ENCODE assay signal across 8 cellular contexts in genomic region chr3:146542968-146543367, GRCh38. TPM values are rescaled to one million over a fixed set of nuclear protein-coding genes. Genes with fewer than 3 reads are reported as not detected.
DNase-seq lines count a peak whose midpoint lies in the region; ATAC-seq, FAIRE-seq and TF ChIP-seq lines count a peak whose summit lies in the region.

No MANE protein-coding gene starts in this region.

- no peaks in the 10 kb centered on the region for H3K27me3 ChIP-seq in DND-41 (ENCODE audit: insufficient read depth, low read length, poor library complexity)
- H3K27me3 ChIP-seq in NT2/D1 (ENCODE audit: insufficient read depth, insufficient read length) = no peaks in the 10 kb centered on the region
- no peaks in the 10 kb centered on the region for H3K27me3 ChIP-seq in H1 (replicated peaks in 1 of 4; ENCODE audit: control insufficient read depth in 3 of 4, extremely low read depth in 1 of 4, insufficient read depth in 3 of 4, low read length in 3 of 4)
- no peaks in the 10 kb centered on the region for H3K27me3 ChIP-seq in pancreas

- H2BK12ac ChIP-seq in H1 (ENCODE audit: low read depth, low read length) = no peak overlapping the region

- 65% methylated on average over 2 of the region's 2 CpGs; no CpG with 5 or more reads in 1 of the 2 experiments for WGBS in H1 (ENCODE audit: extremely low coverage in 1 of 2, insufficient coverage in 1 of 2, insufficient read length in 1 of 2, insufficient replicate concordance in 2 of 2, low coverage in 1 of 2, low lambda C conversion rate in 2 of 2, missing lambda C conversion rate in 1 of 2), 2 experiments
- 33 to 43% methylated on average over 2 of the region's 2 CpGs for WGBS in pancreas, 2 donors

- H3K36me3 ChIP-seq in DND-41 (ENCODE audit: insufficient read depth, low read length) = peaks cover 18% of the 10 kb centered on the region
- peaks cover 3% of the 10 kb centered on the region for H3K36me3 ChIP-seq in NT2/D1 (ENCODE audit: insufficient read depth, insufficient read length, low read length)
- peaks cover 0 to 9% (median 6%) of the 10 kb centered on the region in 4 experiments; a peak in 5 of 8 replicates for H3K36me3 ChIP-seq in H1 (ENCODE audit: control insufficient read depth in 2 of 4, insufficient read depth in 4 of 4, low read length in 3 of 4)
- H3K36me3 ChIP-seq in pancreas = no peaks in the 10 kb centered on the region

- no peak overlapping the region for H4K5ac ChIP-seq in H1 (ENCODE audit: insufficient read length, low read depth, low read length)

- H3K9ac ChIP-seq in DND-41 (ENCODE audit: low read depth, low read length) = peak overlapping the region; percentile 94
- peak overlapping the region; percentile 84 for H3K9ac ChIP-seq in NT2/D1 (ENCODE audit: insufficient read length, low read depth)
- H3K9ac ChIP-seq in H1 (replicated peaks in 1 of 4; ENCODE audit: extremely low read depth in 1 of 4, low read depth in 3 of 4, low read length in 3 of 4) = no peak overlapping the region

- no peak overlapping the region for H2BK5ac ChIP-seq in H1 (ENCODE audit: low read depth, low read length)

- no peak overlapping the region for H2BK20ac ChIP-seq in H1 (ENCODE audit: low read length)

- CTCF ChIA-PET in H1 (lab: Charles Lee; ENCODE audit: partially characterized antibody) = interaction anchor here (0.7 to 2.4 kb wide), 10 partner anchors 10 to 478 kb away, joined by 3 to 6 read pairs (median 4); no protein-coding TSS in a partner anchor

- intact Hi-C loops in pancreas (cut with DNase I) = no loop called here

- no peak for TF ChIP-seq RAD21 in H1 (IDR thresholded peaks at IDR 0.05 in 1 of 2, conservative IDR thresholded peaks at IDR 0.05 in 1 of 2; ENCODE audit: low read depth in 2 of 2, low read length in 2 of 2)

- TF ChIP-seq EP300 in H1 (IDR thresholded peaks at IDR 0.05; ENCODE audit: borderline replicate concordance in 1 of 2, low read depth in 2 of 2, low read length in 2 of 2) = no peak

- peaks cover 41% of the 10 kb centered on the region for H3K4me1 ChIP-seq in DND-41 (ENCODE audit: insufficient read depth, low read length)
- no peaks in the 10 kb centered on the region for H3K4me1 ChIP-seq in NT2/D1 (ENCODE audit: insufficient read depth, insufficient read length)
- peaks cover 0 to 5% (median 3%) of the 10 kb centered on the region in 4 experiments; a peak in 2 of 7 replicates for H3K4me1 ChIP-seq in H1 (replicated peaks in 1 of 4; ENCODE audit: control insufficient read depth in 3 of 4, insufficient read depth in 4 of 4, low read length in 3 of 4)
- peaks cover 0 to 32% (median 23%) of the 10 kb centered on the region in 3 donors for H3K4me1 ChIP-seq in pancreas

- no peak for TF ChIP-seq CTCF in DND-41 (IDR thresholded peaks at IDR 0.05; ENCODE audit: borderline replicate concordance, extremely low read depth, low read length, poor library complexity, severe bottlenecking)
- no peak for TF ChIP-seq CTCF in H1 (IDR thresholded peaks at IDR 0.05; ENCODE audit: control extremely low read depth in 1 of 3, insufficient read depth in 1 of 3, low read depth in 1 of 3, low read length in 3 of 3)
- no peak for TF ChIP-seq CTCF in pancreas (IDR thresholded peaks at IDR 0.05)

- peak overlapping the region; percentile 75 for H3K4me2 ChIP-seq in DND-41 (ENCODE audit: insufficient read depth, low read length)
- peak overlapping the region; percentile 68 to 76 for H3K4me2 ChIP-seq in H1 (ENCODE audit: insufficient read depth in 1 of 2, low read depth in 2 of 2, low read length in 2 of 2)

- no peak overlapping the region for H3K14ac ChIP-seq in H1 (ENCODE audit: insufficient read length)

- H2AK5ac ChIP-seq in H1 (ENCODE audit: low read depth, low read length) = no peak overlapping the region

- H2BK15ac ChIP-seq in H1 (ENCODE audit: low read length) = no peak overlapping the region

- POLR2A ChIA-PET in H1 (lab: Charles Lee; ENCODE audit: partially characterized antibody) = interaction anchor here (1.0 to 2.0 kb wide), 4 partner anchors 8 to 25 kb away, joined by 3 to 6 read pairs (median 4); no protein-coding TSS in a partner anchor

- H4K8ac ChIP-seq in H1 (ENCODE audit: extremely low read depth, insufficient read depth, low read length) = no peak overlapping the region

- H4K20me1 ChIP-seq in DND-41 (ENCODE audit: insufficient read depth, low read length) = peaks cover 26% of the 10 kb centered on the region
- H4K20me1 ChIP-seq in H1 (replicated peaks in 1 of 2; ENCODE audit: control insufficient read depth in 1 of 2, insufficient read depth in 2 of 2, low read length in 2 of 2) = peaks cover 0 to 5% of the 10 kb centered on the region in 2 experiments

- no peaks in the 10 kb centered on the region for H3K9me3 ChIP-seq in DND-41 (ENCODE audit: insufficient read depth, low read length, severe bottlenecking)
- no peaks in the 10 kb centered on the region for H3K9me3 ChIP-seq in NT2/D1 (ENCODE audit: insufficient read depth, low read length)
- peaks cover 7 to 9% of the 10 kb centered on the region in 2 experiments for H3K9me3 ChIP-seq in H1 (ENCODE audit: insufficient read depth in 2 of 2, low read depth in 1 of 2, low read length in 1 of 2)
- H3K9me3 ChIP-seq in pancreas = no peaks in the 10 kb centered on the region

- H3K23me2 ChIP-seq in H1 (ENCODE audit: low read depth, low read length) = no peaks in the 10 kb centered on the region; the same call in 1 of the 2 replicates

- H2BK120ac ChIP-seq in H1 (replicated peaks; ENCODE audit: low read depth, low read length) = no peak overlapping the region

- peak overlapping the region; percentile 76 for H3K4ac ChIP-seq in H1 (replicated peaks; ENCODE audit: insufficient read length, low read depth, low read length)

- H2AFZ ChIP-seq in DND-41 (ENCODE audit: low read depth, low read length) (no peak overlapping the region), H1 (ENCODE audit: low read length) (no peak overlapping the region)

- peaks cover 65% of the 10 kb centered on the region for H3K79me2 ChIP-seq in DND-41 (ENCODE audit: insufficient read depth, low read length)
- peaks cover 0 to 48% of the 10 kb centered on the region in 2 experiments; a peak in 2 of 4 replicates for H3K79me2 ChIP-seq in H1 (ENCODE audit: control insufficient read depth in 1 of 2, insufficient read depth in 2 of 2, low read length in 2 of 2)

- no peak overlapping the region for H3K56ac ChIP-seq in H1 (replicated peaks; ENCODE audit: insufficient read length, low read depth, low read length)

- H3K27ac ChIP-seq in DND-41 (ENCODE audit: low read length) (peak overlapping the region; percentile 84), H1 (ENCODE audit: low read depth, low read length) (no peak overlapping the region), pancreas (peak overlapping the region in 2 of 4 donors; percentile 98)

- no peak for FAIRE-seq in H1 (lab: Jason Lieb, UNC)
- no peak for FAIRE-seq in pancreas (lab: Jason Lieb, UNC)
- no peak for FAIRE-seq in urothelium cell line (lab: Jason Lieb, UNC)

- no peak overlapping the region for H4K91ac ChIP-seq in H1 (replicated peaks; ENCODE audit: insufficient read length, low read length)

- H3K4me3 ChIP-seq in DND-41 (ENCODE audit: low read depth in 1 of 2, low read length in 2 of 2) (peak overlapping the region; percentile 86 to 87; a peak in 3 of 4 replicates), NT2/D1 (ENCODE audit: insufficient read length, low read depth) (no peak overlapping the region), H1 (ENCODE audit: extremely low read depth in 1 of 4, insufficient read depth in 2 of 4, low read depth in 3 of 4, low read length in 4 of 4) (peak overlapping the region in 3 of 4 experiments; percentile 63 to 84 (median 77); a peak in 4 of 8 replicates), pancreas (peak overlapping the region; percentile 58 to 78 (median 69))

- ATAC-seq in DND-41 (ENCODE audit: insufficient read depth, low read depth) (no peak), pancreas (no peak), GM19023 (IDR thresholded peaks at IDR 0.05; ENCODE audit: unreplicated experiment) (no peak), GM19397 (IDR thresholded peaks at IDR 0.05; ENCODE audit: unreplicated experiment) (no peak)

- no peak for DNase-seq in DND-41
- DNase-seq in NT2/D1 (ENCODE audit: low read depth, low spot score) = no peak
- DNase-seq in H1 (ENCODE audit: low read depth in 1 of 2, low spot score in 2 of 2) = no peak
- DNase-seq in pancreas = no peak
- DNase-seq in cerebellar cortex (ENCODE audit: low spot score) = no peak
- no peak for DNase-seq in urothelium cell line (ENCODE audit: low spot score)

- TF ChIP-seq POLR2A in H1 (IDR thresholded peaks at IDR 0.05; ENCODE audit: control extremely low read depth in 1 of 2, low read depth in 2 of 2, low read length in 2 of 2) = no peak

- H3K79me1 ChIP-seq in H1 (ENCODE audit: low read depth, low read length) = peaks cover 3% of the 10 kb centered on the region

- no peak overlapping the region for H3K23ac ChIP-seq in H1 (ENCODE audit: insufficient read length)

- no peak overlapping the region for H3K18ac ChIP-seq in H1 (ENCODE audit: extremely low read depth, low read length)

RNA-seq across cellular contexts. Expression of gene PLSCR1, which starts 1.4 kb away (rescaled TPM):
- 48.3 and 48.5 TPM in 2 replicates for total RNA-seq in H1 (2021; fragmentation: NEBNext Ultra II Directional; extraction: Animal tissue kit (Norgen Biotek cat#: 25700))
- polyA plus RNA-seq in H1 (2011; rRNA removed) = 30.4 and 32.2 TPM in 2 replicates
- 38.8 TPM for polyA plus RNA-seq in H1 (2011; cell fraction: cytosol; rRNA removed)
- polyA plus RNA-seq in H1 (2011; cell fraction: nucleus; rRNA removed) = 40.4 TPM
- polyA plus RNA-seq in H1 (2012, experiment 1 of 2) = 27.5 to 38.0 TPM (median 33.7 TPM) in 4 replicates
- polyA plus RNA-seq in H1 (2012, experiment 2 of 2) = 9.5 TPM
- 26.9 TPM for polyA plus RNA-seq in H1 (2013, experiment 1 of 2)
- 27.4 TPM for polyA plus RNA-seq in H1 (2013, experiment 2 of 2)
- polyA minus RNA-seq in H1 (2011; rRNA and poly(A)+ RNA removed) = 25.0 and 32.9 TPM in 2 replicates
- 19.1 TPM for polyA minus RNA-seq in H1 (2011; cell fraction: cytosol; rRNA and poly(A)+ RNA removed)
- 55.5 TPM for polyA minus RNA-seq in H1 (2011; cell fraction: nucleus; rRNA and poly(A)+ RNA removed)
- total RNA-seq in pancreas = 100 to 1,000 TPM in 1 of 6 donors, 10 to 100 TPM in 5; 35.0 to 117 (median 40.7) TPM
- 10 to 100 TPM; 23.8 to 46.8 TPM for polyA plus RNA-seq in pancreas

Comparison
In these comparisons a context has a peak if more than half of its experiments do, and no peak if none do; other contexts are left out.
1. H3K9ac ChIP-seq: peak in DND-41 (single experiment) and NT2/D1 (single experiment); none in H1 (0 of 4).